1 cellular context compared by ENCODE assay signal in genomic region chr17:40448639-40449261, GRCh38.
A peak's percentile ranks its signal among the peaks of the same experiment; 100 is the strongest.
TF ChIP-seq lines count a peak whose summit lies in the region.

No MANE protein-coding gene starts in this region.

TF ChIP-seq in HepG2, 621 proteins besides CTCF, POLR2A, EP300 and RAD21 (continued from another document and continues in another):
- TF ChIP-seq ZMAT5 (CRISPR knock-in tag; IDR thresholded peaks at IDR 0.05; ENCODE audit: borderline replicate concordance, low read depth) (no peak), ZNF672 (CRISPR knock-in tag; IDR thresholded peaks at IDR 0.05) (no peak), MLXIP (CRISPR knock-in tag; IDR thresholded peaks at IDR 0.05; ENCODE audit: borderline replicate concordance) (peak; percentile 90; the same call in 1 of the 2 replicates), ZNF782 (CRISPR knock-in tag; IDR thresholded peaks at IDR 0.05; ENCODE audit: borderline replicate concordance) (no peak), ZEB1 (IDR thresholded peaks at IDR 0.05; ENCODE audit: insufficient replicate concordance, low read depth) (no peak), ZBTB44 (CRISPR knock-in tag; IDR thresholded peaks at IDR 0.05) (no peak), SP2 (CRISPR knock-in tag; IDR thresholded peaks at IDR 0.05) (no peak), ZBTB20 (CRISPR knock-in tag; IDR thresholded peaks at IDR 0.05; ENCODE audit: borderline replicate concordance, low read depth) (no peak), ZNF652 (CRISPR knock-in tag; IDR thresholded peaks at IDR 0.05; ENCODE audit: borderline replicate concordance, low read depth) (no peak; the same call in 1 of the 2 replicates), FIP1L1 (IDR thresholded peaks at IDR 0.05; ENCODE audit: borderline replicate concordance, insufficient read depth, low read depth, low read length) (no peak), HDAC2 (CRISPR knock-in tag; IDR thresholded peaks at IDR 0.05) (peak; percentile 97), TFE3 (CRISPR knock-in tag; IDR thresholded peaks at IDR 0.05) (peak; percentile 98), GTF2F1 (IDR thresholded peaks at IDR 0.05; ENCODE audit: low read length) (no peak), HOXA9 (CRISPR knock-in tag; IDR thresholded peaks at IDR 0.05; ENCODE audit: borderline replicate concordance) (no peak), ZNF747 (CRISPR knock-in tag; IDR thresholded peaks at IDR 0.05; ENCODE audit: borderline replicate concordance) (peak; percentile 71; the same call in 1 of the 2 replicates), ZNF703 (CRISPR knock-in tag; IDR thresholded peaks at IDR 0.05; ENCODE audit: borderline replicate concordance) (no peak), ATAD3A (CRISPR knock-in tag; IDR thresholded peaks at IDR 0.05) (no peak), ZNF878 (CRISPR knock-in tag; IDR thresholded peaks at IDR 0.05) (peak; percentile 85), EHMT2 (IDR thresholded peaks at IDR 0.05; ENCODE audit: borderline replicate concordance, low read depth, low read length) (0 out of 2 replicates have a peak, but pooled peaks have one; percentile 13), RFX3 (CRISPR knock-in tag; IDR thresholded peaks at IDR 0.05) (no peak), ZNF660 (CRISPR knock-in tag; IDR thresholded peaks at IDR 0.05; ENCODE audit: borderline replicate concordance, low read depth) (no peak), HDAC1 (CRISPR knock-in tag; IDR thresholded peaks at IDR 0.05) (peak; percentile 83), ZFP36L1 (CRISPR knock-in tag; IDR thresholded peaks at IDR 0.05) (0 out of 2 replicates have a peak, but pooled peaks have one; percentile 47), ZNF598 (CRISPR knock-in tag; IDR thresholded peaks at IDR 0.05; ENCODE audit: borderline replicate concordance) (peak; percentile 15; the same call in 1 of the 2 replicates), ZSCAN21 (CRISPR knock-in tag; IDR thresholded peaks at IDR 0.05; ENCODE audit: borderline replicate concordance) (no peak; the same call in 1 of the 2 replicates), PHF20 (CRISPR knock-in tag; IDR thresholded peaks at IDR 0.05) (no peak), SRY (CRISPR knock-in tag; IDR thresholded peaks at IDR 0.05) (no peak; the same call in 1 of the 2 replicates), NKX3-1 (CRISPR knock-in tag; IDR thresholded peaks at IDR 0.05) (peak; percentile 42; the same call in 1 of the 2 replicates)
- TF ChIP-seq, protein P1, sequence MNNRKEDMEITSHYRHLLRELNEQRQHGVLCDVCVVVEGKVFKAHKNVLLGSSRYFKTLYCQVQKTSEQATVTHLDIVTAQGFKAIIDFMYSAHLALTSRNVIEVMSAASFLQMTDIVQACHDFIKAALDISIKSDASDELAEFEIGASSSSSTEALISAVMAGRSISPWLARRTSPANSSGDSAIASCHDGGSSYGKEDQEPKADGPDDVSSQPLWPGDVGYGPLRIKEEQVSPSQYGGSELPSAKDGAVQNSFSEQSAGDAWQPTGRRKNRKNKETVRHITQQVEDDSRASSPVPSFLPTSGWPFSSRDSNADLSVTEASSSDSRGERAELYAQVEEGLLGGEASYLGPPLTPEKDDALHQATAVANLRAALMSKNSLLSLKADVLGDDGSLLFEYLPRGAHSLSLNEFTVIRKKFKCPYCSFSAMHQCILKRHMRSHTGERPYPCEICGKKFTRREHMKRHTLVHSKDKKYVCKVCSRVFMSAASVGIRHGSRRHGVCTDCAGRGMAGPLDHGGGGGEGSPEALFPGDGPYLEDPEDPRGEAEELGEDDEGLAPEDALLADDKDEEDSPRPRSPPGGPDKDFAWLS (CRISPR knock-in tag; IDR thresholded peaks at IDR 0.05; ENCODE audit: borderline replicate concordance) = no peak
- TF ChIP-seq, protein P2, sequence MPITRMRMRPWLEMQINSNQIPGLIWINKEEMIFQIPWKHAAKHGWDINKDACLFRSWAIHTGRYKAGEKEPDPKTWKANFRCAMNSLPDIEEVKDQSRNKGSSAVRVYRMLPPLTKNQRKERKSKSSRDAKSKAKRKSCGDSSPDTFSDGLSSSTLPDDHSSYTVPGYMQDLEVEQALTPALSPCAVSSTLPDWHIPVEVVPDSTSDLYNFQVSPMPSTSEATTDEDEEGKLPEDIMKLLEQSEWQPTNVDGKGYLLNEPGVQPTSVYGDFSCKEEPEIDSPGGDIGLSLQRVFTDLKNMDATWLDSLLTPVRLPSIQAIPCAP (CRISPR knock-in tag; IDR thresholded peaks at IDR 0.05; ENCODE audit: low read depth) = no peak
- TF ChIP-seq, protein P3, sequence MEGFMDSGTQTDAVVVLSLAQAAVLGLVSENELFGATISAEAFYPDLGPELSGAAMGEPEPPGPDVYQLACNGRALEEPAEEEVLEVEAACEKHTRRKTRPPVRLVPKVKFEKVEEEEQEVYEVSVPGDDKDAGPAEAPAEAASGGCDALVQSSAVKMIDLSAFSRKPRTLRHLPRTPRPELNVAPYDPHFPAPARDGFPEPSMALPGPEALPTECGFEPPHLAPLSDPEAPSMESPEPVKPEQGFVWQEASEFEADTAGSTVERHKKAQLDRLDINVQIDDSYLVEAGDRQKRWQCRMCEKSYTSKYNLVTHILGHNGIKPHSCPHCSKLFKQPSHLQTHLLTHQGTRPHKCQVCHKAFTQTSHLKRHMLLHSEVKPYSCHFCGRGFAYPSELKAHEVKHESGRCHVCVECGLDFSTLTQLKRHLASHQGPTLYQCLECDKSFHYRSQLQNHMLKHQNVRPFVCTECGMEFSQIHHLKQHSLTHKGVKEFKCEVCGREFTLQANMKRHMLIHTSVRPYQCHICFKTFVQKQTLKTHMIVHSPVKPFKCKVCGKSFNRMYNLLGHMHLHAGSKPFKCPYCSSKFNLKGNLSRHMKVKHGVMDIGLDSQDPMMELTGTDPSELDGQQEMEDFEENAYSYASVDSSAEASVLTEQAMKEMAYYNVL (CRISPR knock-in tag; IDR thresholded peaks at IDR 0.05; ENCODE audit: borderline replicate concordance) = no peak; the same call in 1 of the 2 replicates
- TF ChIP-seq, protein P4, sequence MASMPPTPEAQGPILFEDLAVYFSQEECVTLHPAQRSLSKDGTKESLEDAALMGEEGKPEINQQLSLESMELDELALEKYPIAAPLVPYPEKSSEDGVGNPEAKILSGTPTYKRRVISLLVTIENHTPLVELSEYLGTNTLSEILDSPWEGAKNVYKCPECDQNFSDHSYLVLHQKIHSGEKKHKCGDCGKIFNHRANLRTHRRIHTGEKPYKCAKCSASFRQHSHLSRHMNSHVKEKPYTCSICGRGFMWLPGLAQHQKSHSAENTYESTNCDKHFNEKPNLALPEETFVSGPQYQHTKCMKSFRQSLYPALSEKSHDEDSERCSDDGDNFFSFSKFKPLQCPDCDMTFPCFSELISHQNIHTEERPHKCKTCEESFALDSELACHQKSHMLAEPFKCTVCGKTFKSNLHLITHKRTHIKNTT (CRISPR knock-in tag; IDR thresholded peaks at IDR 0.05) = no peak
- TF ChIP-seq, protein P5, sequence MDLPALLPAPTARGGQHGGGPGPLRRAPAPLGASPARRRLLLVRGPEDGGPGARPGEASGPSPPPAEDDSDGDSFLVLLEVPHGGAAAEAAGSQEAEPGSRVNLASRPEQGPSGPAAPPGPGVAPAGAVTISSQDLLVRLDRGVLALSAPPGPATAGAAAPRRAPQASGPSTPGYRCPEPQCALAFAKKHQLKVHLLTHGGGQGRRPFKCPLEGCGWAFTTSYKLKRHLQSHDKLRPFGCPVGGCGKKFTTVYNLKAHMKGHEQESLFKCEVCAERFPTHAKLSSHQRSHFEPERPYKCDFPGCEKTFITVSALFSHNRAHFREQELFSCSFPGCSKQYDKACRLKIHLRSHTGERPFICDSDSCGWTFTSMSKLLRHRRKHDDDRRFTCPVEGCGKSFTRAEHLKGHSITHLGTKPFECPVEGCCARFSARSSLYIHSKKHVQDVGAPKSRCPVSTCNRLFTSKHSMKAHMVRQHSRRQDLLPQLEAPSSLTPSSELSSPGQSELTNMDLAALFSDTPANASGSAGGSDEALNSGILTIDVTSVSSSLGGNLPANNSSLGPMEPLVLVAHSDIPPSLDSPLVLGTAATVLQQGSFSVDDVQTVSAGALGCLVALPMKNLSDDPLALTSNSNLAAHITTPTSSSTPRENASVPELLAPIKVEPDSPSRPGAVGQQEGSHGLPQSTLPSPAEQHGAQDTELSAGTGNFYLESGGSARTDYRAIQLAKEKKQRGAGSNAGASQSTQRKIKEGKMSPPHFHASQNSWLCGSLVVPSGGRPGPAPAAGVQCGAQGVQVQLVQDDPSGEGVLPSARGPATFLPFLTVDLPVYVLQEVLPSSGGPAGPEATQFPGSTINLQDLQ (CRISPR knock-in tag; IDR thresholded peaks at IDR 0.05) = no peak
- TF ChIP-seq, protein P6, sequence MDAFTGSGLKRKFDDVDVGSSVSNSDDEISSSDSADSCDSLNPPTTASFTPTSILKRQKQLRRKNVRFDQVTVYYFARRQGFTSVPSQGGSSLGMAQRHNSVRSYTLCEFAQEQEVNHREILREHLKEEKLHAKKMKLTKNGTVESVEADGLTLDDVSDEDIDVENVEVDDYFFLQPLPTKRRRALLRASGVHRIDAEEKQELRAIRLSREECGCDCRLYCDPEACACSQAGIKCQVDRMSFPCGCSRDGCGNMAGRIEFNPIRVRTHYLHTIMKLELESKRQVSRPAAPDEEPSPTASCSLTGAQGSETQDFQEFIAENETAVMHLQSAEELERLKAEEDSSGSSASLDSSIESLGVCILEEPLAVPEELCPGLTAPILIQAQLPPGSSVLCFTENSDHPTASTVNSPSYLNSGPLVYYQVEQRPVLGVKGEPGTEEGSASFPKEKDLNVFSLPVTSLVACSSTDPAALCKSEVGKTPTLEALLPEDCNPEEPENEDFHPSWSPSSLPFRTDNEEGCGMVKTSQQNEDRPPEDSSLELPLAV (CRISPR knock-in tag; conservative IDR thresholded peaks at IDR 0.05; ENCODE audit: low read depth) = no peak
- TF ChIP-seq, protein P7, sequence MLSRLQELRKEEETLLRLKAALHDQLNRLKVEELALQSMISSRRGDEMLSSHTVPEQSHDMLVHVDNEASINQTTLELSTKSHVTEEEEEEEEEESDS (CRISPR knock-in tag; IDR thresholded peaks at IDR 0.05; ENCODE audit: borderline replicate concordance) = no peak
